In genomic region chr9:35645736-35646582, GRCh38 we compare ENCODE assay signal across 8 cellular contexts. TPM values are rescaled to one million over a fixed set of nuclear protein-coding genes. Genes with fewer than 3 reads are reported as not detected.
A peak's percentile ranks its signal among the peaks of the same experiment; 100 is the strongest.
DNase-seq lines count a peak whose midpoint lies in the region; ATAC-seq and TF ChIP-seq lines count a peak whose summit lies in the region.

No MANE protein-coding gene starts in this region.

- H3K27me3 ChIP-seq in adrenal gland (no peaks in the 10 kb centered on the region), iPS-15b (ENCODE audit: control insufficient read depth, insufficient read depth, low read length) (peaks cover 2% of the 10 kb centered on the region), skeletal muscle satellite cell (ENCODE audit: control insufficient read depth, insufficient read depth, low read length) (no peaks in the 10 kb centered on the region)

- H3K9ac ChIP-seq in iPS-15b (ENCODE audit: low read depth, low read length) (no peak overlapping the region), skeletal muscle satellite cell (ENCODE audit: low read depth, low read length) (peak overlapping the region; percentile 90)

- DNase-seq in Kasumi-1 (lab: John Stamatoyannopoulos, UW) (peak; percentile 51 to 61), adrenal gland (peak in 1 of 7 donors; percentile 48), NOMO-1 (lab: John Stamatoyannopoulos, UW; ENCODE audit: unreplicated experiment in 2 of 2) (no peak), NCI-H187 (lab: John Stamatoyannopoulos, UW) (no peak)

- TF ChIP-seq CTCF in C4-2B (conservative IDR thresholded peaks at IDR 0.05): no peak
- no peak for TF ChIP-seq CTCF in adrenal gland (IDR thresholded peaks at IDR 0.05)

- H3K36me3 ChIP-seq in adrenal gland (replicated peaks in 1 of 2) (no peaks in the 10 kb centered on the region), iPS-15b (ENCODE audit: control insufficient read depth, insufficient read depth, low read length) (no peaks in the 10 kb centered on the region), skeletal muscle satellite cell (ENCODE audit: insufficient read depth, low read length) (no peaks in the 10 kb centered on the region)

- H3K4me2 ChIP-seq in skeletal muscle satellite cell (ENCODE audit: low read length): peak overlapping the region; percentile 97

- H3K4me1 ChIP-seq in adrenal gland (replicated peaks in 1 of 2) (peaks cover 3 to 18% of the 10 kb centered on the region in 2 donors), iPS-15b (ENCODE audit: control insufficient read depth, insufficient read depth, low read length) (peaks cover 11% of the 10 kb centered on the region), skeletal muscle satellite cell (ENCODE audit: control insufficient read depth, insufficient read depth, low read length) (peaks cover 37% of the 10 kb centered on the region)

- TF ChIP-seq POLR2A in adrenal gland (IDR thresholded peaks at IDR 0.05): no peak

- intact Hi-C loops in adrenal gland (cut with DNase I): loop anchor here in 1 of 2 donors (5.0 kb wide), 1 partner anchor 39 kb away; the partner anchor contains the start of gene TESK1

- peak; percentile 4 for ATAC-seq in GM19438 (IDR thresholded peaks at IDR 0.05; ENCODE audit: low read depth, unreplicated experiment)

- WGBS in adrenal gland, 4 donors: 21 to 26% (median 24%) methylated on average over 25 of the region's 25 CpGs

- H3K4me3 ChIP-seq in adrenal gland: peak overlapping the region; percentile 27 to 69 (median 58)
- H3K4me3 ChIP-seq in iPS-15b (ENCODE audit: low read depth, low read length): peak overlapping the region; percentile 80
- peak overlapping the region; percentile 76 for H3K4me3 ChIP-seq in skeletal muscle satellite cell (ENCODE audit: low read length)

- H3K9me3 ChIP-seq in adrenal gland (replicated peaks in 1 of 3) (no peaks in the 10 kb centered on the region), iPS-15b (ENCODE audit: control insufficient read depth, insufficient read depth, low read length) (no peaks in the 10 kb centered on the region), skeletal muscle satellite cell (replicated peaks; ENCODE audit: low read length) (no peaks in the 10 kb centered on the region)

- H3K27ac ChIP-seq in C4-2B: peak overlapping the region; percentile 56; the same call in 1 of the 2 replicates
- peak overlapping the region; percentile 43 to 92 (median 79) for H3K27ac ChIP-seq in adrenal gland

RNA-seq across cellular contexts. Expression of gene SIT1, which starts 4.8 kb away (rescaled TPM):
- total RNA-seq in adrenal gland: 1 to 10 TPM in 4 of 8 donors, under 1 TPM in 3, not detected in 1; 0.25 to 2.1 (median 1.1) TPM
- polyA plus RNA-seq in adrenal gland: 1 to 10 TPM in 1 of 3 donors, under 1 TPM in 1, not detected in 1; 0.37 to 1.0 TPM
- total RNA-seq in skeletal muscle satellite cell (2012; rRNA removed): 0.22 and 0.25 TPM in 2 replicates

RNA-seq across cellular contexts. Expression of gene RMRP, which starts 11.9 kb away (rescaled TPM):
- total RNA-seq in adrenal gland: over 10,000 TPM in 4 of 8 donors, 1,000 to 10,000 TPM in 3, 100 to 1,000 TPM in 1; 885 to 23,366 (median 13,049) TPM
- 1,000 to 10,000 TPM in 2 of 3 donors, not detected in 1; 1,807 to 2,186 TPM for polyA plus RNA-seq in adrenal gland
- total RNA-seq in skeletal muscle satellite cell (2012; rRNA removed): 116,564 and 213,110 TPM in 2 replicates

RNA-seq across cellular contexts. Expression of gene CCDC107, which starts 12.1 kb away (rescaled TPM):
- total RNA-seq in adrenal gland: 10 to 100 TPM; 27.9 to 55.0 (median 39.8) TPM
- 100 to 1,000 TPM in 2 of 3 donors, 10 to 100 TPM in 1; 53.6 to 198 (median 169) TPM for polyA plus RNA-seq in adrenal gland
- 10.9 and 16.6 TPM in 2 replicates for total RNA-seq in skeletal muscle satellite cell (2012; rRNA removed)

RNA-seq across cellular contexts. Expression of gene ARHGEF39, which starts 19.0 kb away (rescaled TPM):
- total RNA-seq in adrenal gland: 10 to 100 TPM in 1 of 8 donors, 1 to 10 TPM in 2, under 1 TPM in 5; 0.42 to 18.4 (median 0.95) TPM
- 1 to 10 TPM; 1.2 to 4.0 (median 1.5) TPM for polyA plus RNA-seq in adrenal gland
- total RNA-seq in skeletal muscle satellite cell (2012; rRNA removed): 1.8 and 3.7 TPM in 2 replicates

RNA-seq across cellular contexts. Expression of gene CD72, which starts 27.7 kb away (rescaled TPM):
- total RNA-seq in adrenal gland: 1 to 10 TPM in 7 of 8 donors, under 1 TPM in 1; 0.69 to 8.0 (median 4.3) TPM
- 10 to 100 TPM in 1 of 3 donors, 1 to 10 TPM in 2; 1.3 to 18.5 (median 7.4) TPM for polyA plus RNA-seq in adrenal gland
- total RNA-seq in skeletal muscle satellite cell (2012; rRNA removed): 1.3 and 2.0 TPM in 2 replicates

Comparison
In these comparisons a context has a peak if more than half of its experiments do, and no peak if none do; other contexts are left out.
1. DNase-seq: peak in Kasumi-1 (2 of 2); none in NOMO-1 (0 of 2) and NCI-H187 (0 of 2).
2. Peak in every context shown above with its lines, with median percentiles within 50 percentile points of each other: H3K4me3 ChIP-seq.